In genomic region chr10:71720304-71720672, GRCh38 we compare ENCODE assay signal across 20 cellular contexts. TPM values are rescaled to one million over a fixed set of nuclear protein-coding genes. Genes with fewer than 3 reads are reported as not detected.
DNase-seq lines count a peak whose midpoint lies in the region; ATAC-seq, FAIRE-seq and TF ChIP-seq lines count a peak whose summit lies in the region.
"Had no signal": no experiment of that assay in that cellular context is flagged by ENCODE, and none has a peak within 500 bp of the region (broad histone marks: within the 10 kb centered on the region; RNA-seq: fewer than 3 reads in every experiment).

No MANE protein-coding gene starts in this region.

- H4K91ac ChIP-seq in H1 (replicated peaks; ENCODE audit: insufficient read length, low read length) = no peak overlapping the region

- H3K9me3 ChIP-seq in H1 (ENCODE audit: insufficient read depth in 2 of 2, low read depth in 1 of 2, low read length in 1 of 2) (no peaks in the 10 kb centered on the region), neutrophil (no peaks in the 10 kb centered on the region)
- H3K9me3 ChIP-seq: Caco-2 had no signal

- H3K4me1 Mint-ChIP-seq in activated naive CD4-positive, alpha-beta T cell treated with anti-CD3 and anti-CD28 coated beads, Interleukin-2, amount 50 U/mL, for 24 hours = peaks cover 61% of the 10 kb centered on the region
- no peaks in the 10 kb centered on the region for H3K4me1 Mint-ChIP-seq in Calu3 (ENCODE audit: low read depth, unreplicated experiment)

- BruUV-seq in Calu3 (replicated peaks; lab: Mats Ljungman, UMichigan) = no TSS peak

- H3K36me3 ChIP-seq in H1 (ENCODE audit: control insufficient read depth in 2 of 4, insufficient read depth in 4 of 4, low read length in 3 of 4) = no peaks in the 10 kb centered on the region
- no peaks in the 10 kb centered on the region for H3K36me3 ChIP-seq in neutrophil

- no peak for ATAC-seq in GM21367 (IDR thresholded peaks at IDR 0.05; ENCODE audit: unreplicated experiment)
- ATAC-seq: Right ventricle myocardium inferior had no signal

- 0 out of 2 replicates have a peak overlapping the region, but pooled peaks have one; percentile 4 for H3K27ac ChIP-seq in RWPE1
- H3K27ac ChIP-seq in H1 (ENCODE audit: low read depth, low read length) = no peak overlapping the region
- H3K27ac ChIP-seq in neutrophil = peak overlapping the region; percentile 31
- H3K27ac ChIP-seq: C4-2B, GM23248 had no signal

- H3K56ac ChIP-seq in H1 (replicated peaks; ENCODE audit: insufficient read length, low read depth, low read length) = no peak overlapping the region

- H2AFZ ChIP-seq in H1 (ENCODE audit: low read length) = peak overlapping the region; percentile 28; the same call in 1 of the 2 replicates
- H2AFZ ChIP-seq: GM23248 had no signal

- FAIRE-seq in H1 (lab: Jason Lieb, UNC) = no peak
- FAIRE-seq: A204.1 had no signal

- H2BK120ac ChIP-seq in H1 (replicated peaks; ENCODE audit: low read depth, low read length) = no peak overlapping the region

- no peak for TF ChIP-seq CTCF in RWPE1 (conservative IDR thresholded peaks at IDR 0.05; ENCODE audit: low read depth)
- TF ChIP-seq CTCF in H1 (IDR thresholded peaks at IDR 0.05; ENCODE audit: control extremely low read depth in 1 of 3, insufficient read depth in 1 of 3, low read depth in 1 of 3, low read length in 3 of 3) = no peak
- no peak for TF ChIP-seq CTCF in neutrophil (IDR thresholded peaks at IDR 0.05)
- no peak for TF ChIP-seq CTCF in Calu3 (IDR thresholded peaks at IDR 0.05; ENCODE audit: unreplicated experiment)

- H4K8ac ChIP-seq in H1 (ENCODE audit: extremely low read depth, insufficient read depth, low read length) = no peak overlapping the region

- H2BK12ac ChIP-seq in H1 (ENCODE audit: low read depth, low read length) = peak overlapping the region; percentile 50; the same call in 1 of the 2 replicates

- 74% methylated on average over 3 of the region's 3 CpGs; no CpG with 5 or more reads in 1 of the 2 experiments for WGBS in H1 (ENCODE audit: extremely low coverage in 1 of 2, insufficient coverage in 1 of 2, insufficient read length in 1 of 2, insufficient replicate concordance in 2 of 2, low coverage in 1 of 2, low lambda C conversion rate in 2 of 2, missing lambda C conversion rate in 1 of 2), 2 experiments

- H3K4ac ChIP-seq in H1 (replicated peaks; ENCODE audit: insufficient read length, low read depth, low read length) = peak overlapping the region; percentile 2

- no peaks in the 10 kb centered on the region for H3K79me2 ChIP-seq in H1 (ENCODE audit: control insufficient read depth in 1 of 2, insufficient read depth in 2 of 2, low read length in 2 of 2)

- TF ChIP-seq EP300 in H1 (IDR thresholded peaks at IDR 0.05; ENCODE audit: borderline replicate concordance in 1 of 2, low read depth in 2 of 2, low read length in 2 of 2) = no peak

- H3K27me3 Mint-ChIP-seq in activated naive CD4-positive, alpha-beta T cell treated with anti-CD3 and anti-CD28 coated beads, Interleukin-2, amount 50 U/mL, for 24 hours = no peaks in the 10 kb centered on the region
- peaks cover 32% of the 10 kb centered on the region for H3K27me3 Mint-ChIP-seq in Calu3 (ENCODE audit: unreplicated experiment)

- no peak overlapping the region for H2AK5ac ChIP-seq in H1 (ENCODE audit: low read depth, low read length)

- H3K36me3 Mint-ChIP-seq in activated naive CD4-positive, alpha-beta T cell treated with anti-CD3 and anti-CD28 coated beads, Interleukin-2, amount 50 U/mL, for 24 hours = no peaks in the 10 kb centered on the region
- no peaks in the 10 kb centered on the region for H3K36me3 Mint-ChIP-seq in Calu3 (ENCODE audit: insufficient read depth, unreplicated experiment)

- no peak for TF ChIP-seq RAD21 in H1 (IDR thresholded peaks at IDR 0.05 in 1 of 2, conservative IDR thresholded peaks at IDR 0.05 in 1 of 2; ENCODE audit: low read depth in 2 of 2, low read length in 2 of 2)

- peak overlapping the region; percentile 17 to 27; a peak in 3 of 4 replicates for H3K4me2 ChIP-seq in H1 (ENCODE audit: insufficient read depth in 1 of 2, low read depth in 2 of 2, low read length in 2 of 2)

- intact Hi-C loops in Calu3 (cut with micrococcal nuclease; ENCODE audit: unreplicated experiment) = no loop called here

- no peak overlapping the region for H3K14ac ChIP-seq in H1 (ENCODE audit: insufficient read length)

- H3K27me3 ChIP-seq in H1 (replicated peaks in 1 of 4; ENCODE audit: control insufficient read depth in 3 of 4, extremely low read depth in 1 of 4, insufficient read depth in 3 of 4, low read length in 3 of 4) (peaks cover 0 to 6% (median 0%) of the 10 kb centered on the region in 4 experiments; a peak in 2 of 7 replicates), neutrophil (no peaks in the 10 kb centered on the region)

- peak overlapping the region; percentile 81; the same call in 1 of the 2 replicates for H2BK15ac ChIP-seq in H1 (ENCODE audit: low read length)

- H3K9ac ChIP-seq in H1 (replicated peaks in 1 of 4; ENCODE audit: extremely low read depth in 1 of 4, low read depth in 3 of 4, low read length in 3 of 4) = no peak overlapping the region
- H3K9ac ChIP-seq: GM23248 had no signal

- no peaks in the 10 kb centered on the region for H3K9me3 Mint-ChIP-seq in activated naive CD4-positive, alpha-beta T cell treated with anti-CD3 and anti-CD28 coated beads, Interleukin-2, amount 50 U/mL, for 24 hours
- no peaks in the 10 kb centered on the region for H3K9me3 Mint-ChIP-seq in Calu3 (ENCODE audit: low read depth, unreplicated experiment)

- H4K20me1 ChIP-seq in H1 (replicated peaks in 1 of 2; ENCODE audit: control insufficient read depth in 1 of 2, insufficient read depth in 2 of 2, low read length in 2 of 2) = no peaks in the 10 kb centered on the region

- no peak overlapping the region for H3K4me3 Mint-ChIP-seq in activated naive CD4-positive, alpha-beta T cell treated with anti-CD3 and anti-CD28 coated beads, Interleukin-2, amount 50 U/mL, for 24 hours
- H3K4me3 Mint-ChIP-seq in Calu3 (ENCODE audit: low read depth, unreplicated experiment) = no peak overlapping the region

- no peak overlapping the region for H3K23ac ChIP-seq in H1 (ENCODE audit: insufficient read length)

- peak overlapping the region; percentile 32 for H3K18ac ChIP-seq in H1 (ENCODE audit: extremely low read depth, low read length)

- no peak overlapping the region for H2BK20ac ChIP-seq in H1 (ENCODE audit: low read length)

- H3K4me1 ChIP-seq in H1 (replicated peaks in 1 of 4; ENCODE audit: control insufficient read depth in 3 of 4, insufficient read depth in 4 of 4, low read length in 3 of 4) (peaks cover 0 to 14% (median 5%) of the 10 kb centered on the region in 4 experiments; a peak in 6 of 7 replicates), neutrophil (ENCODE audit: control insufficient read depth in 1 of 2, insufficient read depth in 1 of 2, low read depth in 1 of 2, low read length in 1 of 2) (peaks cover 26 to 35% of the 10 kb centered on the region in 2 experiments)
- H3K4me1 ChIP-seq: Caco-2 had no signal

- CTCF ChIA-PET in RWPE1 (lab: Yijun Ruan, JAX) (interaction anchor here (0.6 to 0.7 kb wide), 3 partner anchors 11 to 234 kb away, joined by 3 read pairs; no protein-coding TSS in a partner anchor), H1 (lab: Charles Lee; ENCODE audit: partially characterized antibody) (interaction anchor here (0.6 to 7.2 kb wide), 14 partner anchors 9 to 499 kb away, joined by 3 to 65 read pairs (median 4); no protein-coding TSS in a partner anchor), Calu3 (lab: Charles Lee) (interaction anchor here (1.2 kb wide), 1 partner anchor 9 kb away, joined by 3 read pairs; no protein-coding TSS in a partner anchor)

- H3K4me3 ChIP-seq in H1 (ENCODE audit: extremely low read depth in 1 of 4, insufficient read depth in 2 of 4, low read depth in 3 of 4, low read length in 4 of 4) = no peak overlapping the region
- no peak overlapping the region for H3K4me3 ChIP-seq in neutrophil (ENCODE audit: low read depth in 1 of 2, low read length in 1 of 2)
- H3K4me3 ChIP-seq: GM23248 had no signal

- H3K23me2 ChIP-seq in H1 (ENCODE audit: low read depth, low read length) = peaks cover 2% of the 10 kb centered on the region; the same call in 1 of the 2 replicates

- no peak overlapping the region for H4K5ac ChIP-seq in H1 (ENCODE audit: insufficient read length, low read depth, low read length)

- H2BK5ac ChIP-seq in H1 (ENCODE audit: low read depth, low read length) = peak overlapping the region; percentile 44; the same call in 1 of the 2 replicates

- POLR2A ChIA-PET in RWPE1 (lab: Yijun Ruan, JAX; ENCODE audit: low non-redundant PET) (no interaction called here), H1 (lab: Charles Lee; ENCODE audit: partially characterized antibody) (interaction anchor here (1.1 to 1.6 kb wide), 3 partner anchors 11 to 93 kb away, joined by 3 to 6 read pairs (median 4); no protein-coding TSS in a partner anchor)

- TF ChIP-seq POLR2A in H1 (IDR thresholded peaks at IDR 0.05; ENCODE audit: control extremely low read depth in 1 of 2, low read depth in 2 of 2, low read length in 2 of 2) = no peak

- H3K79me1 ChIP-seq in H1 (ENCODE audit: low read depth, low read length) = no peaks in the 10 kb centered on the region

- H3K27ac Mint-ChIP-seq in activated naive CD4-positive, alpha-beta T cell treated with anti-CD3 and anti-CD28 coated beads, Interleukin-2, amount 50 U/mL, for 24 hours = peak overlapping the region; percentile 83
- no peak overlapping the region for H3K27ac Mint-ChIP-seq in Calu3 (ENCODE audit: unreplicated experiment)

- no peak for DNase-seq in activated naive CD4-positive, alpha-beta T cell treated with Interleukin-2 at 50 U/mL for 16 hours
- no peak for DNase-seq in RWPE1 (ENCODE audit: low spot score)
- DNase-seq in H1 (ENCODE audit: low read depth in 1 of 2, low spot score in 2 of 2) = no peak
- DNase-seq in inferior parietal cortex (ENCODE audit: extremely low spot score) = no peak
- DNase-seq in Calu3 = no peak
- DNase-seq: Caco-2, DMS79, GM23248, NCI-H1048, NCI-H2107, NCI-H226, NCI-H524 treated with DMSO at 0.1 percent for 48 hours had no signal

RNA-seq across cellular contexts. Expression of gene C10orf105, which starts 0.7 kb away (rescaled TPM):
- 0.48 and 0.73 TPM in 2 replicates for total RNA-seq in H1 (2021; fragmentation: NEBNext Ultra II Directional; extraction: Animal tissue kit (Norgen Biotek cat#: 25700))
- polyA plus RNA-seq in H1 (2011; rRNA removed) = 0.71 and 1.4 TPM in 2 replicates
- 0.93 TPM for polyA plus RNA-seq in H1 (2011; cell fraction: cytosol; rRNA removed)
- polyA plus RNA-seq in H1 (2011; cell fraction: nucleus; rRNA removed) = 1.3 TPM
- polyA plus RNA-seq in H1 (2012, experiment 1 of 2) = 0.64 to 1.1 TPM (median 0.87 TPM) in 4 replicates
- 0.84 TPM for polyA plus RNA-seq in H1 (2012, experiment 2 of 2)
- polyA plus RNA-seq in H1 (2013, experiment 1 of 2) = 0.51 TPM
- 0.61 TPM for polyA plus RNA-seq in H1 (2013, experiment 2 of 2)
- polyA minus RNA-seq in H1 (2011; rRNA and poly(A)+ RNA removed) = 0.76 and 1.7 TPM in 2 replicates
- polyA minus RNA-seq in H1 (2011; cell fraction: cytosol; rRNA and poly(A)+ RNA removed) = 0.51 TPM
- polyA minus RNA-seq in H1 (2011; cell fraction: nucleus; rRNA and poly(A)+ RNA removed) = 1.4 TPM
- not detected in 2 replicates for total RNA-seq in Calu3 (2022)
- total RNA-seq: Caco-2, G401, GM23248, MCF 10A had no signal
- polyA plus RNA-seq: GM23248 had no signal

RNA-seq across cellular contexts. Expression of gene VSIR, which starts 53.0 kb away (rescaled TPM):
- not detected in 2 replicates for total RNA-seq in H1 (2021; fragmentation: NEBNext Ultra II Directional; extraction: Animal tissue kit (Norgen Biotek cat#: 25700))
- polyA plus RNA-seq in H1 (2011; rRNA removed) = 0.33 and 0.75 TPM in 2 replicates
- polyA plus RNA-seq in H1 (2011; cell fraction: cytosol; rRNA removed) = 0.06 TPM
- polyA plus RNA-seq in H1 (2011; cell fraction: nucleus; rRNA removed) = 0.56 TPM
- polyA plus RNA-seq in H1 (2012, experiment 1 of 2) = 0.08 to 0.32 TPM (median 0.29 TPM) in 3 of 4 replicates, not detected in the other
- polyA plus RNA-seq in H1 (2012, experiment 2 of 2) = 0.22 TPM
- 0.34 TPM for polyA plus RNA-seq in H1 (2013, experiment 1 of 2)
- polyA plus RNA-seq in H1 (2013, experiment 2 of 2) = 0.42 TPM
- polyA minus RNA-seq in H1 (2011; rRNA and poly(A)+ RNA removed) = 0.17 and 0.35 TPM in 2 replicates
- 1.0 TPM for polyA minus RNA-seq in H1 (2011; cell fraction: cytosol; rRNA and poly(A)+ RNA removed)
- polyA minus RNA-seq in H1 (2011; cell fraction: nucleus; rRNA and poly(A)+ RNA removed) = 0.90 TPM
- 30.1 and 46.1 TPM in 2 replicates for total RNA-seq in Calu3 (2022)

Comparison
In these comparisons a context has a peak if more than half of its experiments do, and no peak if none do; other contexts are left out.
1. RNA of gene VSIR, which starts 53.0 kb away (total RNA-seq): 30.1 to 46.1 TPM in Calu3; not detected in H1; every median in the first group is over 10 times any median in the second.